ENCODE assay signal across 13 cellular contexts in genomic region chr1:54284781-54285563, GRCh38.
DNase-seq lines count a peak whose midpoint lies in the region; ATAC-seq and TF ChIP-seq lines count a peak whose summit lies in the region.
"Had no signal": no experiment of that assay in that cellular context is flagged by ENCODE, and none has a peak within 500 bp of the region (broad histone marks: within the 10 kb centered on the region; RNA-seq: fewer than 3 reads in every experiment).

No MANE protein-coding gene starts in this region.

- H3K4me1 Mint-ChIP-seq in CD4-positive, CD25-positive, alpha-beta regulatory T cell, result peaks cover 20 to 77% (median 34%) of the 10 kb centered on the region in 4 donors
- peaks cover 31% of the 10 kb centered on the region for H3K4me1 Mint-ChIP-seq in activated T-helper 17 cell treated with anti-CD3 and anti-CD28 coated beads, Interleukin-2, amount 50 U/mL, for 72 hours
- peaks cover 56 to 97% (median 88%) of the 10 kb centered on the region in 7 donors for H3K4me1 Mint-ChIP-seq in naive thymus-derived CD4-positive, alpha-beta T cell

- H3K4me1 ChIP-seq in CD4-positive, CD25-positive, alpha-beta regulatory T cell (ENCODE audit: control insufficient read depth, insufficient read depth, low read length, poor library complexity, severe bottlenecking), result peaks cover 37% of the 10 kb centered on the region
- peaks cover 6 to 78% of the 10 kb centered on the region in 2 donors for H3K4me1 ChIP-seq in naive thymus-derived CD4-positive, alpha-beta T cell (ENCODE audit: control insufficient read depth in 2 of 2, insufficient read depth in 2 of 2, low read length in 2 of 2)
- H3K4me1 ChIP-seq in heart right ventricle, result peaks cover 22 to 70% (median 53%) of the 10 kb centered on the region in 9 donors

- ATAC-seq in CD4-positive, CD25-positive, alpha-beta regulatory T cell (ENCODE audit: low read depth in 2 of 2), result peak; percentile 49 to 54
- peak; percentile 70 for ATAC-seq in activated T-helper 17 cell treated with anti-CD3 and anti-CD28 coated beads, Interleukin-2, amount 50 U/mL, for 72 hours (replicated peaks)
- ATAC-seq in naive thymus-derived CD4-positive, alpha-beta T cell, result peak; percentile 78
- ATAC-seq in HG03196 (IDR thresholded peaks at IDR 0.05; ENCODE audit: unreplicated experiment) (no peak), heart right ventricle (no peak)

- no peaks in the 10 kb centered on the region for H3K27me3 Mint-ChIP-seq in CD4-positive, CD25-positive, alpha-beta regulatory T cell
- no peaks in the 10 kb centered on the region for H3K27me3 Mint-ChIP-seq in activated T-helper 17 cell treated with anti-CD3 and anti-CD28 coated beads, Interleukin-2, amount 50 U/mL, for 72 hours
- H3K27me3 Mint-ChIP-seq in naive thymus-derived CD4-positive, alpha-beta T cell, result no peaks in the 10 kb centered on the region
- H3K27me3 Mint-ChIP-seq: dendritic cell treated with granulocyte-macrophage colony-stimulating factor and Interleukin-4, amounts not matched to agents 40 ng/mL and 50 ng/mL, for 4 days had no signal

- H3K36me3 ChIP-seq in CD4-positive, CD25-positive, alpha-beta regulatory T cell (ENCODE audit: control insufficient read depth, insufficient read depth, low read length), result no peaks in the 10 kb centered on the region
- H3K36me3 ChIP-seq in naive thymus-derived CD4-positive, alpha-beta T cell (ENCODE audit: control insufficient read depth in 2 of 3, insufficient read depth in 3 of 3, low read length in 3 of 3), result no peaks in the 10 kb centered on the region
- peaks cover 0 to 16% (median 3%) of the 10 kb centered on the region in 9 donors for H3K36me3 ChIP-seq in heart right ventricle

- H3K27ac ChIP-seq in CD4-positive, CD25-positive, alpha-beta regulatory T cell (ENCODE audit: insufficient read depth, low read length, poor library complexity, severe bottlenecking), result peak overlapping the region; percentile 47
- peak overlapping the region; percentile 85 for H3K27ac ChIP-seq in naive thymus-derived CD4-positive, alpha-beta T cell (ENCODE audit: low read depth, low read length)
- peak overlapping the region in 1 of 10 donors; percentile 84 for H3K27ac ChIP-seq in heart right ventricle

- DNase-seq in CD4-positive, CD25-positive, alpha-beta regulatory T cell, result peak in 2 of 3 donors; percentile 28 to 93
- peak; percentile 97 for DNase-seq in Jurkat, Clone E6-1 (ENCODE audit: low read depth, low spot score)
- peak in 8 of 9 donors; percentile 32 to 86 (median 83) for DNase-seq in naive thymus-derived CD4-positive, alpha-beta T cell
- DNase-seq in D341Med (ENCODE audit: low spot score) (no peak), germinal center (ENCODE audit: low spot score) (no peak), heart right ventricle (no peak)
- DNase-seq: amygdala, mesenchymal stem cell, NCI-H2029 treated with DMSO at 0.1 percent for 48 hours, NCI-H748 treated with DMSO at 0.1 percent for 48 hours had no signal

- CTCF ChIA-PET in naive thymus-derived CD4-positive, alpha-beta T cell (lab: Charles Lee), result interaction anchor here (0.6 kb wide), 2 partner anchors 213 to 516 kb away, joined by 3 read pairs; partner anchors contain the start of gene TTC22

- peaks cover 16% of the 10 kb centered on the region for H3K36me3 Mint-ChIP-seq in CD4-positive, CD25-positive, alpha-beta regulatory T cell
- peaks cover 9% of the 10 kb centered on the region for H3K36me3 Mint-ChIP-seq in activated T-helper 17 cell treated with anti-CD3 and anti-CD28 coated beads, Interleukin-2, amount 50 U/mL, for 72 hours (ENCODE audit: low read depth)
- peaks cover 0 to 22% (median 8%) of the 10 kb centered on the region in 5 donors for H3K36me3 Mint-ChIP-seq in naive thymus-derived CD4-positive, alpha-beta T cell

- intact Hi-C loops in naive thymus-derived CD4-positive, alpha-beta T cell (cut with micrococcal nuclease), result loop anchor here (1.0 to 10.0 kb wide), 8 partner anchors 25 to 340 kb away; partner anchors contain the start of genes TCEANC2 (in 2 of the 2), TMEM59 (in 2 of the 2), CYB5RL (in 1 of the 2) and IFT25 (in 1 of the 2)
- intact Hi-C loops in heart right ventricle (cut with DNase I), result loop anchor here in 1 of 10 donors (5.0 kb wide), 1 partner anchor 83 kb away; the partner anchor contains the start of genes CYB5RL and MRPL37

- H3K27me3 ChIP-seq in CD4-positive, CD25-positive, alpha-beta regulatory T cell (ENCODE audit: control insufficient read depth, insufficient read depth, low read length), result no peaks in the 10 kb centered on the region
- H3K27me3 ChIP-seq in naive thymus-derived CD4-positive, alpha-beta T cell (ENCODE audit: control insufficient read depth in 2 of 2, insufficient read depth in 2 of 2, low read length in 2 of 2), result no peaks in the 10 kb centered on the region
- H3K27me3 ChIP-seq in heart right ventricle, result no peaks in the 10 kb centered on the region

- peak overlapping the region; percentile 26 to 90 (median 90) for H3K27ac Mint-ChIP-seq in CD4-positive, CD25-positive, alpha-beta regulatory T cell
- H3K27ac Mint-ChIP-seq in activated T-helper 17 cell treated with anti-CD3 and anti-CD28 coated beads, Interleukin-2, amount 50 U/mL, for 72 hours, result peak overlapping the region; percentile 83
- H3K27ac Mint-ChIP-seq in naive thymus-derived CD4-positive, alpha-beta T cell, result peak overlapping the region; percentile 87 to 99 (median 96)
- H3K27ac Mint-ChIP-seq: dendritic cell treated with granulocyte-macrophage colony-stimulating factor and Interleukin-4, amounts not matched to agents 40 ng/mL and 50 ng/mL, for 4 days had no signal

- no peaks in the 10 kb centered on the region for H3K9me3 ChIP-seq in CD4-positive, CD25-positive, alpha-beta regulatory T cell (ENCODE audit: control insufficient read depth in 2 of 2, low read length in 2 of 2)
- H3K9me3 ChIP-seq in naive thymus-derived CD4-positive, alpha-beta T cell (ENCODE audit: control insufficient read depth in 2 of 3, low read length in 3 of 3), result no peaks in the 10 kb centered on the region
- H3K9me3 ChIP-seq in heart right ventricle, result no peaks in the 10 kb centered on the region

- H3K9me3 Mint-ChIP-seq in CD4-positive, CD25-positive, alpha-beta regulatory T cell, result no peaks in the 10 kb centered on the region
- H3K9me3 Mint-ChIP-seq in activated T-helper 17 cell treated with anti-CD3 and anti-CD28 coated beads, Interleukin-2, amount 50 U/mL, for 72 hours, result no peaks in the 10 kb centered on the region
- peaks cover 0 to 2% (median 0%) of the 10 kb centered on the region in 11 donors for H3K9me3 Mint-ChIP-seq in naive thymus-derived CD4-positive, alpha-beta T cell
- H3K9me3 Mint-ChIP-seq: dendritic cell treated with granulocyte-macrophage colony-stimulating factor and Interleukin-4, amounts not matched to agents 40 ng/mL and 50 ng/mL, for 4 days had no signal

- TF ChIP-seq CTCF in heart right ventricle (IDR thresholded peaks at IDR 0.05), result no peak

- H3K4me3 ChIP-seq in CD4-positive, CD25-positive, alpha-beta regulatory T cell (ENCODE audit: low read depth, low read length), result no peak overlapping the region
- H3K4me3 ChIP-seq in Jurkat, Clone E6-1 (ENCODE audit: low read length), result peak overlapping the region; percentile 75
- peak overlapping the region; percentile 52 for H3K4me3 ChIP-seq in naive thymus-derived CD4-positive, alpha-beta T cell (ENCODE audit: low read length)
- no peak overlapping the region for H3K4me3 ChIP-seq in heart right ventricle

- H3K4me3 Mint-ChIP-seq in CD4-positive, CD25-positive, alpha-beta regulatory T cell, result peak overlapping the region; percentile 23 to 78 (median 66)
- peak overlapping the region; percentile 71 for H3K4me3 Mint-ChIP-seq in activated T-helper 17 cell treated with anti-CD3 and anti-CD28 coated beads, Interleukin-2, amount 50 U/mL, for 72 hours
- peak overlapping the region; percentile 80 to 90 (median 87) for H3K4me3 Mint-ChIP-seq in naive thymus-derived CD4-positive, alpha-beta T cell
- H3K4me3 Mint-ChIP-seq: dendritic cell treated with granulocyte-macrophage colony-stimulating factor and Interleukin-4, amounts not matched to agents 40 ng/mL and 50 ng/mL, for 4 days had no signal

- POLR2A ChIA-PET in naive thymus-derived CD4-positive, alpha-beta T cell (lab: Charles Lee), result interaction anchor here (0.7 to 1.6 kb wide), 17 partner anchors 8 to 204 kb away, joined by 3 to 8 read pairs (median 3); partner anchors contain the start of genes CYB5RL, MRPL37 and SSBP3

- WGBS in heart right ventricle, 2 donors, result 88 to 91% methylated on average over 10 of the region's 10 CpGs

Comparison
In these comparisons a context has a peak if more than half of its experiments do, and no peak if none do; other contexts are left out.
1. ATAC-seq: peak in CD4-positive, CD25-positive, alpha-beta regulatory T cell (2 of 2), activated T-helper 17 cell treated with anti-CD3 and anti-CD28 coated beads, Interleukin-2, amount 50 U/mL, for 72 hours (single experiment) and naive thymus-derived CD4-positive, alpha-beta T cell (single experiment); none in HG03196 (single experiment) and heart right ventricle (0 of 8).
2. DNase-seq: peak in CD4-positive, CD25-positive, alpha-beta regulatory T cell (2 of 3), Jurkat, Clone E6-1 (single experiment) and naive thymus-derived CD4-positive, alpha-beta T cell (8 of 9); none in D341Med (single experiment), germinal center (single experiment) and heart right ventricle (0 of 2).
3. H3K4me3 ChIP-seq: peak in Jurkat, Clone E6-1 (single experiment) and naive thymus-derived CD4-positive, alpha-beta T cell (single experiment); none in CD4-positive, CD25-positive, alpha-beta regulatory T cell (single experiment) and heart right ventricle (0 of 10).
4. Peak in every context shown above with its lines, with median percentiles within 50 percentile points of each other: H3K27ac Mint-ChIP-seq and H3K4me3 Mint-ChIP-seq.